ENCODE assay signal across 27 cellular contexts in the genomic region with DNA sequence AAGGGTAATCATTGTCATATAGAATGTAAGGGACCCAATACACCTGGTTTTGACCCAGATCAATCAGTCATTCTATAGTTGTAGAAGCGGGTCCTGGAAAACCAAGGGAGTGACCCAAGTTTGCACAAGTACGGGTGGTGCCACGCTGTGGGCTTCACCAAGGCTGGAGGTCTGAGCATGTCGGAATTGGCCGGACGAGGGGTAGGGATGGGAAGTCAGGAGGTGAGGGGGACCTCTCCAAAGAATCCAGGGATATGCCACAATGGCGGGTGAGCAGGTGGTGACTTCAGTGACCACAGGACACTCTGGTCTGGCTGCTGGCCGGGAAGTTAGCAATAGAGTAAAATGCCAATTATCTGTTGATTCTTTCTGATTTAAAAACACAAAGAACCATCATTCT.
"Had no signal": no experiment of that assay in that cellular context is flagged by ENCODE, and none has a peak within 500 bp of the region (broad histone marks: within the 10 kb centered on the region; RNA-seq: fewer than 3 reads in every experiment).

No MANE protein-coding gene starts in this region.

- H3K4me1 ChIP-seq: parathyroid adenoma, psoas muscle, stomach, upper lobe of right lung, uterus had no signal

- H3K36me3 ChIP-seq: neutrophil, ovary, stomach, thoracic aorta, thyroid gland, tibial nerve, upper lobe of right lung, uterus had no signal

- H3K9me3 ChIP-seq: neutrophil, ovary, psoas muscle, stomach, thoracic aorta, thyroid gland, tibial nerve, upper lobe of right lung, uterus had no signal

- H3K79me2 ChIP-seq: parathyroid adenoma had no signal

- H3K4me3 Mint-ChIP-seq: naive thymus-derived CD4-positive, alpha-beta T cell; natural killer cell; nephron progenitor cell; neural crest cell; stimulated activated effector memory CD8-positive, alpha-beta T cell treated with anti-CD3 and anti-CD28 coated beads, Interleukin-12 subunit alpha, Interleukin-12 subunit beta, amount 100 ng/mL, for 72 hours; stimulated activated naive B cell treated with anti-CD40 and anti-IgM and Interleukin-4, amounts not matched to agents 10 μg/mL and 1 μg/mL and 100 μg/mL, for 72 hours; stimulated activated naive CD8-positive, alpha-beta T cell treated with anti-CD3 and anti-CD28 coated beads, Interleukin-15, Interleukin-2, amounts not matched to agents 100 ng/mL and 50 ng/mL, for 24 hours; type B pancreatic cell had no signal

- H3K9me3 Mint-ChIP-seq: natural killer cell; nephron progenitor cell; stimulated activated naive CD8-positive, alpha-beta T cell treated with anti-CD3 and anti-CD28 coated beads, Interleukin-15, Interleukin-2, amounts not matched to agents 100 ng/mL and 50 ng/mL, for 24 hours; type B pancreatic cell had no signal

- ATAC-seq: naive thymus-derived CD4-positive, alpha-beta T cell; natural killer cell; psoas muscle; right cardiac atrium; sciatic nerve; stimulated activated effector memory CD8-positive, alpha-beta T cell treated with anti-CD3 and anti-CD28 coated beads, Interleukin-12 subunit alpha, Interleukin-12 subunit beta, amount 100 ng/mL, for 72 hours; stimulated activated naive B cell treated with anti-CD40 and anti-IgM and Interleukin-4, amounts not matched to agents 10 μg/mL and 1 μg/mL and 100 μg/mL, for 72 hours; upper lobe of right lung had no signal

- H3K27ac Mint-ChIP-seq: naive thymus-derived CD4-positive, alpha-beta T cell; natural killer cell; nephron progenitor cell; stimulated activated effector memory CD8-positive, alpha-beta T cell treated with anti-CD3 and anti-CD28 coated beads, Interleukin-12 subunit alpha, Interleukin-12 subunit beta, amount 100 ng/mL, for 72 hours; stimulated activated naive B cell treated with anti-CD40 and anti-IgM and Interleukin-4, amounts not matched to agents 10 μg/mL and 1 μg/mL and 100 μg/mL, for 72 hours; stimulated activated naive CD8-positive, alpha-beta T cell treated with anti-CD3 and anti-CD28 coated beads, Interleukin-15, Interleukin-2, amounts not matched to agents 100 ng/mL and 50 ng/mL, for 24 hours; type B pancreatic cell had no signal

- H3K36me3 Mint-ChIP-seq: naive thymus-derived CD4-positive, alpha-beta T cell; natural killer cell; stimulated activated effector memory CD8-positive, alpha-beta T cell treated with anti-CD3 and anti-CD28 coated beads, Interleukin-12 subunit alpha, Interleukin-12 subunit beta, amount 100 ng/mL, for 72 hours; stimulated activated naive B cell treated with anti-CD40 and anti-IgM and Interleukin-4, amounts not matched to agents 10 μg/mL and 1 μg/mL and 100 μg/mL, for 72 hours; type B pancreatic cell had no signal

- DNase-seq: naive thymus-derived CD4-positive, alpha-beta T cell; natural killer cell; nephron progenitor cell; ovary; psoas muscle; right cardiac atrium; stimulated activated CD4-positive, alpha-beta T cell treated with anti-CD3 and anti-CD28 coated beads, Interleukin-15, amount 100 ng/mL, for 24 hours; stimulated activated CD4-positive, alpha-beta T cell treated with anti-CD3 and anti-CD28 coated beads, Interleukin-2, amount 100 ng/mL, for 24 hours; stimulated activated CD4-positive, alpha-beta T cell treated with anti-CD3 and anti-CD28 coated beads, Interleukin-2, amount 100 ng/mL, for 48 hours; stimulated activated CD4-positive, alpha-beta T cell treated with anti-CD3 and anti-CD28 coated beads, Interleukin-4, amount 100 ng/mL, for 24 hours; stimulated activated naive B cell treated with anti-CD40 and anti-IgM and Interleukin-4, amounts not matched to agents 10 μg/mL and 1 μg/mL and 100 μg/mL, for 72 hours; stimulated activated naive CD4-positive, alpha-beta T cell treated with Interleukin-2 at 50 U/mL for 16 hours; stomach; thyroid gland; upper lobe of right lung; uterus had no signal

- H3K27ac ChIP-seq: neutrophil, ovary, parathyroid adenoma, psoas muscle, skin epidermis, stomach, thoracic aorta, thyroid gland, tibial nerve, upper lobe of right lung, uterus had no signal

- H3K9ac ChIP-seq: parathyroid adenoma had no signal

- H3K27me3 Mint-ChIP-seq: type B pancreatic cell had no signal

- H3K27me3 ChIP-seq: neutrophil, ovary, stomach, thyroid gland, tibial nerve, upper lobe of right lung, uterus had no signal

- H2AFZ ChIP-seq: parathyroid adenoma had no signal

- H3K4me3 ChIP-seq: ovary, psoas muscle, skin epidermis, smooth muscle cell, stomach, thoracic aorta, thyroid gland, tibial nerve, upper lobe of right lung, uterus had no signal

- H3K4me2 ChIP-seq: smooth muscle cell had no signal
